1 cellular context compared by ENCODE assay signal in genomic region chr3:160403028-160403545, GRCh38.
TF ChIP-seq lines count a peak whose summit lies in the region.

No MANE protein-coding gene starts in this region.

TF ChIP-seq in IMR-90, 13 proteins besides CTCF, POLR2A, EP300 and RAD21:
- TF ChIP-seq BHLHE40 (IDR thresholded peaks at IDR 0.05; ENCODE audit: low read depth, low read length) (no peak), CHD1 (IDR thresholded peaks at IDR 0.05; ENCODE audit: low read depth, low read length) (no peak), RCOR1 (IDR thresholded peaks at IDR 0.05; ENCODE audit: insufficient replicate concordance, low read length) (no peak), ELK1 (IDR thresholded peaks at IDR 0.05; ENCODE audit: borderline replicate concordance, low read depth, low read length) (no peak), CEBPB (IDR thresholded peaks at IDR 0.05; ENCODE audit: low read depth, low read length) (no peak), FOS (IDR thresholded peaks at IDR 0.05; ENCODE audit: low read depth, low read length) (no peak), RFX5 (IDR thresholded peaks at IDR 0.05; ENCODE audit: low read depth, low read length) (no peak), NFE2L2 (IDR thresholded peaks at IDR 0.05; ENCODE audit: low read depth, low read length) (no peak), MAFK (IDR thresholded peaks at IDR 0.05; ENCODE audit: low read depth, low read length) (no peak), MXI1 (IDR thresholded peaks at IDR 0.05; ENCODE audit: borderline replicate concordance, low read depth, low read length) (no peak), SMC3 (IDR thresholded peaks at IDR 0.05; ENCODE audit: low read depth, low read length) (no peak), MAZ (IDR thresholded peaks at IDR 0.05; ENCODE audit: borderline replicate concordance, low read depth, low read length) (no peak)
- TF ChIP-seq, protein P1, sequence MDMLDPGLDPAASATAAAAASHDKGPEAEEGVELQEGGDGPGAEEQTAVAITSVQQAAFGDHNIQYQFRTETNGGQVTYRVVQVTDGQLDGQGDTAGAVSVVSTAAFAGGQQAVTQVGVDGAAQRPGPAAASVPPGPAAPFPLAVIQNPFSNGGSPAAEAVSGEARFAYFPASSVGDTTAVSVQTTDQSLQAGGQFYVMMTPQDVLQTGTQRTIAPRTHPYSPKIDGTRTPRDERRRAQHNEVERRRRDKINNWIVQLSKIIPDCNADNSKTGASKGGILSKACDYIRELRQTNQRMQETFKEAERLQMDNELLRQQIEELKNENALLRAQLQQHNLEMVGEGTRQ (IDR thresholded peaks at IDR 0.05; ENCODE audit: low read depth, low read length): no peak
